In genomic region chr1:67559222-67559700, GRCh38 we compare ENCODE assay signal across 10 cellular contexts.
DNase-seq lines count a peak whose midpoint lies in the region; ATAC-seq and TF ChIP-seq lines count a peak whose summit lies in the region.
"Had no signal": no experiment of that assay in that cellular context is flagged by ENCODE, and none has a peak within 500 bp of the region (broad histone marks: within the 10 kb centered on the region; RNA-seq: fewer than 3 reads in every experiment).

No MANE protein-coding gene starts in this region.

- H3K27me3 ChIP-seq in heart left ventricle (no peaks in the 10 kb centered on the region), HAP-1 (ENCODE audit: low read depth) (no peaks in the 10 kb centered on the region)

- intact Hi-C loops in heart left ventricle (cut with DNase I), result no loop called here

- DNase-seq in EL (peak; percentile 77), heart left ventricle (peak in 4 of 5 donors; percentile 41 to 64 (median 52)), retinal pigment epithelial cell (ENCODE audit: low read depth) (no peak), NCI-H1105 treated with DMSO at 0.1 percent for 48 hours (lab: John Stamatoyannopoulos, UW) (no peak), HAP-1 (ENCODE audit: low spot score in 2 of 2) (no peak)
- no peak for DNase-seq in activated CD4-positive, alpha-beta T cell treated with anti-CD3 and anti-CD28 coated beads, Interleukin-2, amount 50 U/mL, for 1 hour
- DNase-seq: GOT3 had no signal

- peak; percentile 34 to 81 (median 50) for ATAC-seq in heart left ventricle
- ATAC-seq in HG02678 (IDR thresholded peaks at IDR 0.05; ENCODE audit: unreplicated experiment), result no peak

- WGBS in heart left ventricle, 4 donors, result 42 to 70% (median 60%) methylated on average over 16 of the region's 16 CpGs

- TF ChIP-seq CTCF in WI38 (IDR thresholded peaks at IDR 0.05; ENCODE audit: low read depth, low read length), result no peak
- TF ChIP-seq CTCF in heart left ventricle (IDR thresholded peaks at IDR 0.05), result no peak
- TF ChIP-seq CTCF in retinal pigment epithelial cell (conservative IDR thresholded peaks at IDR 0.05; ENCODE audit: low read depth, low read length), result no peak

- peak overlapping the region in 5 of 12 donors; percentile 10 to 47 (median 31) for H3K27ac ChIP-seq in heart left ventricle
- H3K27ac ChIP-seq: KMS-11 had no signal

- no peaks in the 10 kb centered on the region for H3K36me3 ChIP-seq in heart left ventricle
- H3K36me3 ChIP-seq in HAP-1 (replicated peaks), result no peaks in the 10 kb centered on the region

- in situ Hi-C loops in HAP-1 (cut with MboI; ENCODE audit: low sequenced_read_pairs), result loop anchor here (10.0 kb wide), 1 partner anchor 196 kb away; no protein-coding TSS in a partner anchor

- H3K4me3 ChIP-seq in WI38 (ENCODE audit: low read depth, low read length) (0 out of 2 replicates have a peak overlapping the region, but pooled peaks have one; percentile 21), heart left ventricle (peak overlapping the region in 3 of 12 donors; percentile 10 to 11 (median 10)), retinal pigment epithelial cell (ENCODE audit: low read length) (peak overlapping the region; percentile 4), HAP-1 (no peak overlapping the region)

- H3K4me1 ChIP-seq in heart left ventricle, result peaks cover 0 to 28% (median 13%) of the 10 kb centered on the region in 12 donors
- no peaks in the 10 kb centered on the region for H3K4me1 ChIP-seq in HAP-1

- no peaks in the 10 kb centered on the region for H3K9me3 ChIP-seq in heart left ventricle
- H3K9me3 ChIP-seq in HAP-1, result no peaks in the 10 kb centered on the region

- TF ChIP-seq POLR2A in heart left ventricle (IDR thresholded peaks at IDR 0.05), result no peak

Comparison
In these comparisons a context has a peak if more than half of its experiments do, and no peak if none do; other contexts are left out.
1. DNase-seq: peak in EL (single experiment) and heart left ventricle (4 of 5); none in retinal pigment epithelial cell (single experiment), NCI-H1105 treated with DMSO at 0.1 percent for 48 hours (single experiment), HAP-1 (0 of 2) and activated CD4-positive, alpha-beta T cell treated with anti-CD3 and anti-CD28 coated beads, Interleukin-2, amount 50 U/mL, for 1 hour (single experiment).